Comparison of ENCODE assay signal across 33 cellular contexts in the genomic region with DNA sequence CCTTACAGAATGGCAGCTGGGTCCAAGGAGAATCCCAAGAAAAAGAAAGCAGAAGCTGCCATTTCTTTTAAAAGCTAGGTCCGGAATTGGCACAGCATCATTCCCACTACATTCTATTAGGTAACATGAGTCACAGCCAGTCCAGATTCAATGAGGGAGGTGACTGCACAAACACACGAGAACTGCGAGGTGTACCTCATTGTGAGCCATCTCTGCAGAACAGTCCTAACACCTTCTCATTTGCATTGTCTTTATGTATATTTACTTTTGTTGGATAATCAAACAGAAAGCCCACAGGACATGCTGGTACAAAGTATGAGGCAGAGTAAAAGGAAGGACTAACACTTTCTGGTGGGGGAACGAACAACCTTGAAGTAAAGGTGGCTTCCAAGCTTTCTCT.
"Had no signal": no experiment of that assay in that cellular context is flagged by ENCODE, and none has a peak within 500 bp of the region (broad histone marks: within the 10 kb centered on the region; RNA-seq: fewer than 3 reads in every experiment).

No MANE protein-coding gene starts in this region.

- H3K27ac Mint-ChIP-seq: activated CD4-positive, alpha-beta T cell treated with anti-CD3 and anti-CD28 coated beads, Interleukin-2, amount 10 ng/mL, durations not matched to agents 24 days and 14 days; activated CD8-positive, alpha-beta T cell treated with anti-CD3 and anti-CD28 coated beads for 36 hours; activated naive CD4-positive, alpha-beta T cell treated with anti-CD3 and anti-CD28 coated beads, Interleukin-2, amount 50 U/mL, for 24 hours; activated naive CD8-positive, alpha-beta T cell treated with anti-CD3 and anti-CD28 coated beads, Interleukin-2, amount 10 ng/mL, durations not matched to agents 7 days and 5 days; activated T-cell treated with anti-CD3 and anti-CD28 coated beads, Interleukin-2, amount 50 U/mL, for 72 hours; activated T-helper 17 cell treated with anti-CD3 and anti-CD28 coated beads, Interleukin-2, amount 50 U/mL, for 72 hours; T-helper 1 cell treated with Interleukin-12 subunit alpha and Interleukin-12 subunit beta and Interleukin-4 antibody, amounts not matched to agents 30 μg/mL and 1 μg/mL, for 36 hours; T-helper 2 cell treated with Interferon-gamma antibody and Interleukin-4, amounts not matched to agents 5 μg/mL and 100 μg/mL, for 36 hours had no signal

- H3K4me2 ChIP-seq: SK-N-SH had no signal

- H3K36me3 Mint-ChIP-seq: activated naive CD4-positive, alpha-beta T cell treated with anti-CD3 and anti-CD28 coated beads, Interleukin-2, amount 50 U/mL, for 24 hours; activated naive CD8-positive, alpha-beta T cell treated with anti-CD3 and anti-CD28 coated beads, Interleukin-2, amount 10 ng/mL, durations not matched to agents 7 days and 5 days had no signal

- H3K4me1 Mint-ChIP-seq: activated CD4-positive, alpha-beta T cell treated with anti-CD3 and anti-CD28 coated beads, Interleukin-2, amount 10 ng/mL, durations not matched to agents 24 days and 14 days; activated naive CD4-positive, alpha-beta T cell treated with anti-CD3 and anti-CD28 coated beads, Interleukin-2, amount 50 U/mL, for 24 hours; activated naive CD8-positive, alpha-beta T cell treated with anti-CD3 and anti-CD28 coated beads, Interleukin-2, amount 10 ng/mL, durations not matched to agents 7 days and 5 days; activated T-helper 17 cell treated with anti-CD3 and anti-CD28 coated beads, Interleukin-2, amount 50 U/mL, for 72 hours had no signal

- H3K9me3 Mint-ChIP-seq: activated CD4-positive, alpha-beta T cell treated with anti-CD3 and anti-CD28 coated beads, Interleukin-2, amount 10 ng/mL, durations not matched to agents 24 days and 14 days; activated CD8-positive, alpha-beta T cell treated with anti-CD3 and anti-CD28 coated beads for 36 hours; activated naive CD4-positive, alpha-beta T cell treated with anti-CD3 and anti-CD28 coated beads, Interleukin-2, amount 50 U/mL, for 24 hours; activated naive CD8-positive, alpha-beta T cell treated with anti-CD3 and anti-CD28 coated beads, Interleukin-2, amount 10 ng/mL, durations not matched to agents 7 days and 5 days; activated T-cell treated with anti-CD3 and anti-CD28 coated beads, Interleukin-2, amount 50 U/mL, for 72 hours; activated T-helper 17 cell treated with anti-CD3 and anti-CD28 coated beads, Interleukin-2, amount 50 U/mL, for 72 hours; T-helper 1 cell treated with Interleukin-12 subunit alpha and Interleukin-12 subunit beta and Interleukin-4 antibody, amounts not matched to agents 30 μg/mL and 1 μg/mL, for 36 hours; T-helper 2 cell treated with Interferon-gamma antibody and Interleukin-4, amounts not matched to agents 5 μg/mL and 100 μg/mL, for 36 hours had no signal

- H3K4me1 ChIP-seq: body of pancreas, breast epithelium, SJSA1 had no signal

- FAIRE-seq: astrocyte, TTC549 had no signal

- DNase-seq: activated CD4-positive, alpha-beta T cell treated with anti-CD3 and anti-CD28 coated beads, Interleukin-2, amount 10 ng/mL, durations not matched to agents 24 days and 14 days; activated CD4-positive, alpha-beta T cell treated with anti-CD3 and anti-CD28 coated beads, Interleukin-2, amount 50 U/mL, for 4 hours; activated CD8-positive, alpha-beta T cell treated with anti-CD3 and anti-CD28 coated beads for 36 hours; activated gamma-delta T cell; activated naive CD4-positive, alpha-beta T cell treated with Interleukin-2 at 50 U/mL for 16 hours; activated naive CD8-positive, alpha-beta T cell treated with anti-CD3 and anti-CD28 coated beads, Interleukin-2, amount 10 ng/mL, durations not matched to agents 7 days and 5 days; activated T-cell treated with anti-CD3 and anti-CD28 coated beads, Interleukin-2, amount 50 U/mL, for 1 hour; activated T-cell treated with anti-CD3 and anti-CD28 coated beads, Interleukin-2, amount 50 U/mL, for 72 hours; body of pancreas; caudate nucleus; Kasumi-1; KG1; MM.1S; MV-4-11; NCI-H1092; NCI-H1436 treated with DMSO at 0.1 percent for 48 hours; NCI-H1694 treated with DMSO at 0.1 percent for 48 hours; NCI-H2029; NCI-H2171 treated with DMSO at 0.1 percent for 48 hours; NCI-H2227 treated with DMSO at 0.1 percent for 48 hours; NCI-H446; NCI-H510A treated with DMSO at 0.1 percent for 48 hours; NCI-H748 treated with DMSO at 0.1 percent for 48 hours; SHP77; SK-N-SH had no signal

- H3K4me3 Mint-ChIP-seq: activated CD4-positive, alpha-beta T cell treated with anti-CD3 and anti-CD28 coated beads, Interleukin-2, amount 10 ng/mL, durations not matched to agents 24 days and 14 days; activated CD8-positive, alpha-beta T cell treated with anti-CD3 and anti-CD28 coated beads for 36 hours; activated naive CD4-positive, alpha-beta T cell treated with anti-CD3 and anti-CD28 coated beads, Interleukin-2, amount 50 U/mL, for 24 hours; activated naive CD8-positive, alpha-beta T cell treated with anti-CD3 and anti-CD28 coated beads, Interleukin-2, amount 10 ng/mL, durations not matched to agents 7 days and 5 days; activated T-cell treated with anti-CD3 and anti-CD28 coated beads, Interleukin-2, amount 50 U/mL, for 72 hours; activated T-helper 17 cell treated with anti-CD3 and anti-CD28 coated beads, Interleukin-2, amount 50 U/mL, for 72 hours; T-helper 1 cell treated with Interleukin-12 subunit alpha and Interleukin-12 subunit beta and Interleukin-4 antibody, amounts not matched to agents 30 μg/mL and 1 μg/mL, for 36 hours; T-helper 2 cell treated with Interferon-gamma antibody and Interleukin-4, amounts not matched to agents 5 μg/mL and 100 μg/mL, for 36 hours had no signal

- H3K9me3 ChIP-seq: body of pancreas, breast epithelium, SJSA1, SK-N-SH had no signal

- H3K27me3 ChIP-seq: body of pancreas, breast epithelium, SJSA1 had no signal

- H3K4me3 ChIP-seq: body of pancreas, breast epithelium, SJSA1 had no signal

- H3K9ac ChIP-seq: SK-N-SH had no signal

- ATAC-seq: body of pancreas had no signal

- H3K27ac ChIP-seq: body of pancreas, breast epithelium, SJSA1 had no signal

- H3K27me3 Mint-ChIP-seq: activated CD8-positive, alpha-beta T cell treated with anti-CD3 and anti-CD28 coated beads for 36 hours; activated naive CD4-positive, alpha-beta T cell treated with anti-CD3 and anti-CD28 coated beads, Interleukin-2, amount 50 U/mL, for 24 hours; activated naive CD8-positive, alpha-beta T cell treated with anti-CD3 and anti-CD28 coated beads, Interleukin-2, amount 10 ng/mL, durations not matched to agents 7 days and 5 days; activated T-helper 17 cell treated with anti-CD3 and anti-CD28 coated beads, Interleukin-2, amount 50 U/mL, for 72 hours had no signal

- H3K36me3 ChIP-seq: breast epithelium, SJSA1 had no signal
